8 cellular contexts compared by ENCODE assay signal in the genomic region with DNA sequence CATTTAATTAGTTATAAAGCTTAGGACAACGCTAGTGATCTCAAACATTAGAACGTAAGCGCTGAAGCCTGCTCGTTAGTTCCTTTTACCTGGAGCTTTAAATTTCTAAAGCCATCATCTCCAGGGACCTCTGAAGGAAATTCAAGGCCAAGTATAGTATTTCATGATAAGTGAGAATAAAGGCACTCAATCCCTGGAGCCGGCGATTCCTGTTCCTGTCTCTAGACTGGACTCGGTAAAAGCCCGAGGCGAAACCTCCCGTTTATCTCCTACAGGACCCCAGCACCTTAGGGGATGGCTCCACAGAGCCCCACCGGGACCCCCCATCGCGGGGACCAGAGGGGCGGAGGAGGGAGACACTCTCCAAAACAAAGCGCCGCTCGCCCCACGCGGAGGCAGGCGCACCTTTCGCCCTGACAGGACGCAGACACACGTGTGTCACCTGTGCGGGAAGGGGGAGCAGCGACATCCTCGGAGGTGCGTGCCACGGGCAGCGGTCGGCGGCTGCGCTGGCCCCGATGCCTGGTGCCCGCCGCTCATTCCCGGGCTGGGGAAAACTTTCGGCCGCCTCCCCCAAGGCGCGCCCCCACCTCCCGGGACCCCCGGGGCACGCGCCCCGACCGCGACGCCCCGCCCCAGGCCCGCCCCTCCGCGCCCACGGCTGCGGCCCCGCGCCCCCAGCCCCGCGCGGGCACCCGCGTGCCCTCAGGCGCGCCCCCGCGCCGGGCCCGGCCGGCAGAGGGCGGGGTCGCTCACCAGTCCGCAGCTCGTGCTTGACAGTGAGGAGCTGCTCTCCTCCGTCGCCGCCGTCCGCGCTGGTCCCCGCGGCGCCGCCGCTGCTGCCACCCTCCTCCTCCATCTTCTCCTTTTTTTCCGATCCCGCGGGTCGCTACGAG. TPM values are rescaled to one million over a fixed set of nuclear protein-coding genes. Genes with fewer than 3 reads are reported as not detected.
DNase-seq lines count a peak whose midpoint lies in the region; ATAC-seq and TF ChIP-seq lines count a peak whose summit lies in the region.

No MANE protein-coding gene starts in this region.

- in situ Hi-C loops in gastrocnemius medialis (cut with MboI; ENCODE audit: low sequenced_read_pairs in 4 of 4) = loop anchor here in 3 of 4 donors (5.0 to 25.0 kb wide), 6 partner anchors 112 to 673 kb away; a partner anchor contains a TSS

- no peaks in the 10 kb centered on the region for H3K9me3 ChIP-seq in ascending aorta
- no peaks in the 10 kb centered on the region for H3K9me3 ChIP-seq in gastrocnemius medialis

- H3K36me3 ChIP-seq in ascending aorta (no peaks in the 10 kb centered on the region), gastrocnemius medialis (no peaks in the 10 kb centered on the region)

- H3K4me1 ChIP-seq in ascending aorta (peaks cover 3 to 9% of the 10 kb centered on the region in 2 donors), gastrocnemius medialis (peaks cover 17 to 28% of the 10 kb centered on the region in 2 donors)

- H3K27ac ChIP-seq in ascending aorta (peak overlapping the region; percentile 94 to 99), gastrocnemius medialis (peak overlapping the region; percentile 96 to 98 (median 96))

- intact Hi-C loops in ascending aorta (cut with DNase I) = loop anchor here (1.0 to 10.0 kb wide), 6 partner anchors 55 to 805 kb away; a partner anchor contains a TSS
- intact Hi-C loops in gastrocnemius medialis (cut with DNase I; ENCODE audit: low total_unique reads) = loop anchor here (1.0 to 10.0 kb wide), 9 partner anchors 35 to 678 kb away; a partner anchor contains a TSS

- peak; percentile 54 to 63 for ATAC-seq in gastrocnemius medialis

- TF ChIP-seq CTCF in ascending aorta (IDR thresholded peaks at IDR 0.05) (peak in 2 of 3 experiments; percentile 16 to 59), gastrocnemius medialis (IDR thresholded peaks at IDR 0.05 in 4 of 5, conservative IDR thresholded peaks at IDR 0.05 in 1 of 5) (peak; percentile 27 to 79 (median 48))

- DNase-seq in GDM1 (lab: John Stamatoyannopoulos, UW) (peak; percentile 65), H4 (ENCODE audit: low spot score) (peak; percentile 30), LoVo (ENCODE audit: low spot score) (peak; percentile 54), T-helper 2 cell (peak; percentile 31 to 83 (median 49)), ascending aorta (ENCODE audit: low spot score in 2 of 2) (peak; percentile 9 to 68), hypothalamus (lab: John Stamatoyannopoulos, UW) (peak in 38 of 51 donors; percentile 7 to 85 (median 61)), gastrocnemius medialis (peak; percentile 49 to 54), cortex of kidney (lab: John Stamatoyannopoulos, UW) (no peak)

- H3K4me3 ChIP-seq in ascending aorta = peak overlapping the region; percentile 91 to 98
- peak overlapping the region; percentile 73 to 94 (median 87) for H3K4me3 ChIP-seq in gastrocnemius medialis

- TF ChIP-seq POLR2A in gastrocnemius medialis (IDR thresholded peaks at IDR 0.05) = no peak

- H3K27me3 ChIP-seq in ascending aorta (no peaks in the 10 kb centered on the region), gastrocnemius medialis (no peaks in the 10 kb centered on the region)

RNA-seq across cellular contexts. Expression of a gene that starts 0.6 kb away (rescaled TPM):
- 1.2 and 3.3 TPM in 2 replicates for total RNA-seq in H4 (2014; rRNA removed; shearing (Covaris generic))
- total RNA-seq in ascending aorta = 0.21 TPM
- total RNA-seq in gastrocnemius medialis = 10 to 100 TPM in 2 of 4 donors, 1 to 10 TPM in 2; 5.8 to 18.4 (median 9.8) TPM

RNA-seq across cellular contexts. Expression of a gene that starts 54.0 kb away (rescaled TPM):
- 31.2 and 33.8 TPM in 2 replicates for total RNA-seq in H4 (2014; rRNA removed; shearing (Covaris generic))
- total RNA-seq in ascending aorta (59.2 TPM), gastrocnemius medialis (10 to 100 TPM; 29.3 to 93.7 (median 67.8) TPM)
